2 cellular contexts compared by ENCODE assay signal in genomic region chr5:167608708-167609272, GRCh38.
TF ChIP-seq lines count a peak whose summit lies in the region.

No MANE protein-coding gene starts in this region.

TF ChIP-seq in IMR-90, 13 proteins besides CTCF, POLR2A, EP300 and RAD21:
- TF ChIP-seq MAZ (IDR thresholded peaks at IDR 0.05; ENCODE audit: borderline replicate concordance, low read depth, low read length) (no peak), ELK1 (IDR thresholded peaks at IDR 0.05; ENCODE audit: borderline replicate concordance, low read depth, low read length) (no peak), CHD1 (IDR thresholded peaks at IDR 0.05; ENCODE audit: low read depth, low read length) (no peak), FOS (IDR thresholded peaks at IDR 0.05; ENCODE audit: low read depth, low read length) (no peak), USF2 (IDR thresholded peaks at IDR 0.05; ENCODE audit: low read depth, low read length) (no peak), RFX5 (IDR thresholded peaks at IDR 0.05; ENCODE audit: low read depth, low read length) (no peak), CEBPB (IDR thresholded peaks at IDR 0.05; ENCODE audit: low read depth, low read length) (no peak), MXI1 (IDR thresholded peaks at IDR 0.05; ENCODE audit: borderline replicate concordance, low read depth, low read length) (no peak), RCOR1 (IDR thresholded peaks at IDR 0.05; ENCODE audit: insufficient replicate concordance, low read length) (no peak), BHLHE40 (IDR thresholded peaks at IDR 0.05; ENCODE audit: low read depth, low read length) (no peak)

TF ChIP-seq in SK-N-SH, 30 proteins besides CTCF, POLR2A, EP300 and RAD21:
- TF ChIP-seq MXI1 (IDR thresholded peaks at IDR 0.05; ENCODE audit: low read depth, low read length) (no peak), SIN3A (IDR thresholded peaks at IDR 0.05; ENCODE audit: borderline replicate concordance, low read depth, low read length) (no peak), GATA2 (CRISPR knock-in tag; IDR thresholded peaks at IDR 0.05) (no peak), MEF2A (IDR thresholded peaks at IDR 0.05; ENCODE audit: borderline replicate concordance, low read depth) (no peak), IRF3 (IDR thresholded peaks at IDR 0.05; ENCODE audit: low read depth, low read length) (no peak), JUND (IDR thresholded peaks at IDR 0.05) (no peak), POLR2AphosphoS5 (IDR thresholded peaks at IDR 0.05; ENCODE audit: low read depth, low read length) (no peak), USF2 (IDR thresholded peaks at IDR 0.05; ENCODE audit: borderline replicate concordance, low read depth, low read length) (no peak), TAF1 (IDR thresholded peaks at IDR 0.05; ENCODE audit: borderline replicate concordance, low read depth, low read length) (no peak), RCOR1 (IDR thresholded peaks at IDR 0.05; ENCODE audit: low read length) (no peak), FOSL2 (IDR thresholded peaks at IDR 0.05; ENCODE audit: borderline replicate concordance, low read depth) (no peak), TEAD4 (IDR thresholded peaks at IDR 0.05; ENCODE audit: borderline replicate concordance, insufficient read depth) (no peak), MAX (IDR thresholded peaks at IDR 0.05; ENCODE audit: low read depth) (no peak), USF1 (IDR thresholded peaks at IDR 0.05; ENCODE audit: borderline replicate concordance, low read depth) (no peak), NFIC (IDR thresholded peaks at IDR 0.05; ENCODE audit: borderline replicate concordance) (no peak), PBX3 (IDR thresholded peaks at IDR 0.05) (no peak)
TF ChIP-seq in SK-N-SH: peak in this region for 0.
